ENCODE assay signal across 1 cellular context in the genomic region with DNA sequence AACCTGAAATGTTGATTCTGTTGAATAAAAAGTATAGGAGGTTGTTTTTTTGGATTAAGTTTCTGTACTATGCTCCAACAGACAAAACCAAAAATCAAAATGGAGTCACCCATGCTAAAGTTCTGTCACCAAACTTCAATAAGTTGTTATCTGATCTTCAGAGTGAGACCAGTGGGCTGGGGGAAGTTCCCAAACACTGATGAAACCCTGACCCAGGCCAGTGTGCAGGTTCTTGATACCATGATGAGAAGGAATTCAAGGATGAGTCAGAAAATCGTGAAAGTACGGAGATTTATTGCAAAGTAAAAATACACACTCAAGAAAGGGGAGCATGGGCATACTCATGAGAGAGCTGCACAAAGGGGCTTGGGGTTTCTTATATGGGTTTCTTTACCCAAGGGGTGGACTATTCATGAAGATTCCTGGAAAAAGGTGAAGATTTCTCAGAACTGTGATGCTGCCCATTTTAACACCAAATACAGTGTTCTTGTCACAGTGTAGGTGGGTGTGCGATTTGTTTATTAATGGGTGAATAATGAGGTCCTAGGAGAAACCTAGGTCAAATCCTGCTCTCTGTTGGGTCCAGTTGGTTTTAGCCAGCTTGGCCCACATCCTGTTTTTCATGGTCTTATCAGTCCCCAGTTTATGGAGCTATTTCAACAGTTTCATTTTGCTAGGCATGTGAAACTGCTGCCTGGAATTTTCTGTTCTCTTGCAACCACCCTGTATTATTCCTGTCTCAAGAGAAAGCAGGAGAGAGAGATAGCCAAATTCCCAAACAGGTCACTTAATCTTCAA.
TF ChIP-seq lines count a peak whose summit lies in the region.

No MANE protein-coding gene starts in this region.

TF ChIP-seq in endothelial cell of umbilical vein, 7 proteins besides CTCF, POLR2A, EP300 and RAD21 (continued from another document):
- no peak for TF ChIP-seq POLR2AphosphoS5 (IDR thresholded peaks at IDR 0.05; ENCODE audit: insufficient read depth, low read depth, low read length)
- TF ChIP-seq GATA2 (IDR thresholded peaks at IDR 0.05; ENCODE audit: insufficient read depth, insufficient read length, low read depth, low read length), result no peak
- TF ChIP-seq JUN (IDR thresholded peaks at IDR 0.05; ENCODE audit: borderline replicate concordance, insufficient read depth, insufficient read length, low read depth), result no peak
TF ChIP-seq in endothelial cell of umbilical vein: peak in this region for 0.
